In genomic region chr12:34038357-34038756, GRCh38 we compare ENCODE assay signal across 1 cellular context.
TF ChIP-seq lines count a peak whose summit lies in the region.

No MANE protein-coding gene starts in this region.

TF ChIP-seq in K562, 482 proteins besides CTCF, POLR2A, EP300 and RAD21:
- TF ChIP-seq SMC3 (conservative IDR thresholded peaks at IDR 0.05; ENCODE audit: insufficient read depth, low read depth, low read length): peak; percentile 25; the same call in 1 of the 2 replicates
